In the genomic region with DNA sequence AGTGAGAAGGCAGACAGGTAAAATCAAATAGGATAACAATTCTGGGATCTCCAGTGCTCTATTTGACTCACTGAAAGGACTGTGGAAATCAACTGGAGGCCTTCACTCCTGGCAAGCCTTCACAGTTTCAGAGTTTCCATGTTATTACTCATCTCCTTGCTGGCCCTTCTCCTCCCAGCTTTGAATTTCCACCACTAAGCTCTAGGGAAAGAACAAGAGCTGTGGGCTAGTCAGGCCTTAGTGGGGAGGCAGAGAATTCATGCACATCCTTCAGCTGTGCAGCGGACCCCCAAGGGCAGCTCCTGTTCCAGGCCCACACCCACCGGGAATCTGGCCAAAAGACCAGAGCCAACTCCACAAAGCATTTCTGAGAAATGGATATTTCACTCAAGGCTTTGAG, we compare ENCODE assay signal across 12 cellular contexts. TPM values are rescaled to one million over a fixed set of nuclear protein-coding genes. Genes with fewer than 3 reads are reported as not detected.
DNase-seq lines count a peak whose midpoint lies in the region; ATAC-seq, FAIRE-seq and TF ChIP-seq lines count a peak whose summit lies in the region.
"Had no signal": no experiment of that assay in that cellular context is flagged by ENCODE, and none has a peak within 500 bp of the region (broad histone marks: within the 10 kb centered on the region; RNA-seq: fewer than 3 reads in every experiment).

No MANE protein-coding gene starts in this region.

- no peaks in the 10 kb centered on the region for H3K27me3 Mint-ChIP-seq in activated CD8-positive, alpha-beta T cell treated with anti-CD3 and anti-CD28 coated beads, Interleukin-2, amount 10 ng/mL, durations not matched to agents 7 days and 5 days (ENCODE audit: low read depth)

- TF ChIP-seq CTCF in endothelial cell of umbilical vein (IDR thresholded peaks at IDR 0.05; ENCODE audit: extremely low read depth in 1 of 2, insufficient read depth in 1 of 2, low read depth in 1 of 2, low read length in 2 of 2) = no peak
- no peak for TF ChIP-seq CTCF in thoracic aorta (IDR thresholded peaks at IDR 0.05)

- H3K4me1 ChIP-seq in endothelial cell of umbilical vein (ENCODE audit: control insufficient read depth, extremely low read depth, insufficient read depth, low read length) (no peaks in the 10 kb centered on the region), thoracic aorta (ENCODE audit: control insufficient read depth in 1 of 2, low read depth in 2 of 2) (peaks cover 5 to 8% of the 10 kb centered on the region in 2 donors)

- CTCF ChIA-PET in endothelial cell of umbilical vein (lab: Charles Lee) = interaction anchor here (3.0 kb wide), 1 partner anchor 464 kb away, joined by 10 read pairs; no protein-coding TSS in a partner anchor
- CTCF ChIA-PET in activated CD8-positive, alpha-beta T cell treated with anti-CD3 and anti-CD28 coated beads, Interleukin-2, amount 10 ng/mL, durations not matched to agents 7 days and 5 days (lab: Charles Lee) = interaction anchor here (1.1 kb wide), 1 partner anchor 28 kb away, joined by 3 read pairs; no protein-coding TSS in a partner anchor

- POLR2A ChIA-PET in endothelial cell of umbilical vein (lab: Charles Lee) = no interaction called here
- POLR2A ChIA-PET in activated CD8-positive, alpha-beta T cell treated with anti-CD3 and anti-CD28 coated beads, Interleukin-2, amount 10 ng/mL, durations not matched to agents 7 days and 5 days (lab: Charles Lee) = no interaction called here

- TF ChIP-seq POLR2A in endothelial cell of umbilical vein (IDR thresholded peaks at IDR 0.05; ENCODE audit: low read depth, low read length) = no peak

- H3K9me3 ChIP-seq in endothelial cell of umbilical vein (replicated peaks; ENCODE audit: control insufficient read depth, insufficient read depth, low read length) (no peaks in the 10 kb centered on the region), thoracic aorta (no peaks in the 10 kb centered on the region)
- H3K9me3 ChIP-seq: tibial artery had no signal

- DNase-seq in NCI-H226 (peak; percentile 76), endothelial cell of umbilical vein (ENCODE audit: low read depth, low spot score) (no peak), iris pigment epithelial cell (ENCODE audit: low read depth) (peak; percentile 91), thoracic aorta (ENCODE audit: low spot score) (no peak), NCI-H774 (lab: John Stamatoyannopoulos, UW) (no peak)
- DNase-seq in activated CD8-positive, alpha-beta T cell treated with anti-CD3 and anti-CD28 coated beads, Interleukin-2, amount 10 ng/mL, durations not matched to agents 7 days and 5 days = no peak
- DNase-seq: activated CD8-positive, alpha-beta memory T cell treated with anti-CD3 and anti-CD28 coated beads for 24 hours; activated naive CD4-positive, alpha-beta T cell treated with Interleukin-2 at 50 U/mL for 16 hours; mesendoderm had no signal

- no peaks in the 10 kb centered on the region for H4K20me1 ChIP-seq in endothelial cell of umbilical vein (replicated peaks; ENCODE audit: control insufficient read depth, extremely low read depth, insufficient read depth, low read length)

- no TSS peak for BruUV-seq in endothelial cell of umbilical vein (replicated peaks; lab: Mats Ljungman, UMichigan)

- no peak overlapping the region for H3K4me2 ChIP-seq in endothelial cell of umbilical vein (ENCODE audit: insufficient read depth, low read length)
- H3K4me2 ChIP-seq: GM23338 had no signal

- no peak overlapping the region for H3K9ac ChIP-seq in endothelial cell of umbilical vein (replicated peaks; ENCODE audit: extremely low read depth, insufficient read depth, low read length)

- H3K9me1 ChIP-seq in endothelial cell of umbilical vein (replicated peaks; ENCODE audit: control insufficient read depth, extremely low read depth, insufficient read depth, low read length) = no peaks in the 10 kb centered on the region

- no peak overlapping the region for H3K4me3 ChIP-seq in endothelial cell of umbilical vein (replicated peaks in 1 of 3; ENCODE audit: insufficient read depth in 1 of 3, low read depth in 1 of 3, low read length in 3 of 3)
- no peak overlapping the region for H3K4me3 ChIP-seq in thoracic aorta
- H3K4me3 ChIP-seq: GM23338, tibial artery had no signal

- H2AFZ ChIP-seq in endothelial cell of umbilical vein (ENCODE audit: low read depth, low read length) = no peak overlapping the region
- H2AFZ ChIP-seq: GM23338 had no signal

- no peaks in the 10 kb centered on the region for H3K4me1 Mint-ChIP-seq in activated CD8-positive, alpha-beta T cell treated with anti-CD3 and anti-CD28 coated beads, Interleukin-2, amount 10 ng/mL, durations not matched to agents 7 days and 5 days (ENCODE audit: low read depth)
- H3K4me1 Mint-ChIP-seq: GM23338 had no signal

- H3K27ac Mint-ChIP-seq in activated CD8-positive, alpha-beta T cell treated with anti-CD3 and anti-CD28 coated beads, Interleukin-2, amount 10 ng/mL, durations not matched to agents 7 days and 5 days = no peak overlapping the region
- H3K27ac Mint-ChIP-seq: GM23338 had no signal

- H3K27ac ChIP-seq in endothelial cell of umbilical vein (ENCODE audit: insufficient read depth, low read depth, low read length) (no peak overlapping the region), thoracic aorta (peak overlapping the region; percentile 6 to 43)
- H3K27ac ChIP-seq: tibial artery had no signal

- FAIRE-seq in endothelial cell of umbilical vein (lab: Jason Lieb, UNC) = peak; percentile 47

- H3K36me3 ChIP-seq in endothelial cell of umbilical vein (ENCODE audit: control insufficient read depth in 2 of 2, extremely low read depth in 1 of 2, insufficient read depth in 2 of 2, low read length in 2 of 2) (peaks cover 0 to 2% of the 10 kb centered on the region in 2 experiments), thoracic aorta (no peaks in the 10 kb centered on the region)

- H3K4me3 Mint-ChIP-seq in activated CD8-positive, alpha-beta T cell treated with anti-CD3 and anti-CD28 coated beads, Interleukin-2, amount 10 ng/mL, durations not matched to agents 7 days and 5 days = no peak overlapping the region
- H3K4me3 Mint-ChIP-seq: GM23338 had no signal

- peaks cover 62% of the 10 kb centered on the region for H3K36me3 Mint-ChIP-seq in activated CD8-positive, alpha-beta T cell treated with anti-CD3 and anti-CD28 coated beads, Interleukin-2, amount 10 ng/mL, durations not matched to agents 7 days and 5 days (ENCODE audit: low read depth)

- intact Hi-C loops in endothelial cell of umbilical vein (cut with micrococcal nuclease) = no loop called here

- ATAC-seq in thoracic aorta (ENCODE audit: insufficient number of reproducible peaks, low FRiP score, low read depth) (peak; percentile 79), GM18520 (IDR thresholded peaks at IDR 0.05; ENCODE audit: unreplicated experiment) (no peak)
- no peak for ATAC-seq in activated CD8-positive, alpha-beta T cell treated with anti-CD3 and anti-CD28 coated beads, Interleukin-2, amount 10 ng/mL, durations not matched to agents 7 days and 5 days
- ATAC-seq: GM23338 had no signal

- H3K9me3 Mint-ChIP-seq in activated CD8-positive, alpha-beta T cell treated with anti-CD3 and anti-CD28 coated beads, Interleukin-2, amount 10 ng/mL, durations not matched to agents 7 days and 5 days (ENCODE audit: insufficient read depth) = peaks cover 14% of the 10 kb centered on the region

- dilution Hi-C loops in endothelial cell of umbilical vein (cut with MboI; ENCODE audit: extremely low pct_ligation_motif_present, low sequenced_read_pairs) = no loop called here

- H3K79me2 ChIP-seq in endothelial cell of umbilical vein (ENCODE audit: control insufficient read depth, insufficient read depth, low read length) = no peaks in the 10 kb centered on the region

- H3K27me3 ChIP-seq in endothelial cell of umbilical vein (ENCODE audit: control insufficient read depth in 2 of 2, insufficient read depth in 2 of 2, low read length in 2 of 2) = no peaks in the 10 kb centered on the region
- H3K27me3 ChIP-seq in thoracic aorta (replicated peaks; ENCODE audit: insufficient read depth) = no peaks in the 10 kb centered on the region
- H3K27me3 ChIP-seq: tibial artery had no signal

TF ChIP-seq in endothelial cell of umbilical vein, 7 proteins besides CTCF, POLR2A, EP300 and RAD21:
- TF ChIP-seq MAX (IDR thresholded peaks at IDR 0.05; ENCODE audit: insufficient read depth, insufficient read length) (no peak), FOS (IDR thresholded peaks at IDR 0.05; ENCODE audit: borderline replicate concordance, insufficient read depth, low read length) (no peak), EZH2 (IDR thresholded peaks at IDR 0.05; ENCODE audit: borderline replicate concordance, low read depth, low read length, severe bottlenecking) (no peak), MYC (IDR thresholded peaks at IDR 0.05; ENCODE audit: low read depth, low read length) (no peak), POLR2AphosphoS5 (IDR thresholded peaks at IDR 0.05; ENCODE audit: insufficient read depth, low read depth, low read length) (no peak), GATA2 (IDR thresholded peaks at IDR 0.05; ENCODE audit: insufficient read depth, insufficient read length, low read depth, low read length) (no peak), JUN (IDR thresholded peaks at IDR 0.05; ENCODE audit: borderline replicate concordance, insufficient read depth, insufficient read length, low read depth) (no peak)

RNA-seq across cellular contexts. Expression of gene MYLIP, which starts 26.0 kb away (rescaled TPM):
- total RNA-seq in endothelial cell of umbilical vein (15.4 and 19.2 TPM in 2 replicates), thoracic aorta (10 to 100 TPM; 90.4 to 97.2 TPM)
- polyA plus RNA-seq in endothelial cell of umbilical vein = 13.8 and 16.9 TPM in 2 replicates
- polyA plus RNA-seq in endothelial cell of umbilical vein (2011; cell fraction: cytosol; rRNA removed) = 16.4 and 17.3 TPM in 2 replicates
- polyA plus RNA-seq in endothelial cell of umbilical vein (2011; cell fraction: nucleus; rRNA removed) = 44.3 and 52.9 TPM in 2 replicates
- 9.0 and 9.1 TPM in 2 replicates for polyA plus RNA-seq in endothelial cell of umbilical vein (2012)
- polyA minus RNA-seq in endothelial cell of umbilical vein = 31.0 and 32.5 TPM in 2 replicates
- 6.7 TPM for polyA minus RNA-seq in endothelial cell of umbilical vein (2011; cell fraction: cytosol; rRNA and poly(A)+ RNA removed)
- polyA minus RNA-seq in endothelial cell of umbilical vein (2011; cell fraction: nucleus; rRNA and poly(A)+ RNA removed) = 36.2 and 38.2 TPM in 2 replicates
- 10 to 100 TPM; 17.3 to 17.6 TPM for total RNA-seq in activated CD8-positive, alpha-beta T cell treated with anti-CD3 and anti-CD28 coated beads, Interleukin-2, amount 10 ng/mL, durations not matched to agents 7 days and 5 days

Comparison
In these comparisons a context has a peak if more than half of its experiments do, and no peak if none do; other contexts are left out.
1. DNase-seq: peak in NCI-H226 (single experiment) and iris pigment epithelial cell (single experiment); none in endothelial cell of umbilical vein (single experiment), thoracic aorta (single experiment), NCI-H774 (single experiment) and activated CD8-positive, alpha-beta T cell treated with anti-CD3 and anti-CD28 coated beads, Interleukin-2, amount 10 ng/mL, durations not matched to agents 7 days and 5 days (single experiment).